In the genomic region with DNA sequence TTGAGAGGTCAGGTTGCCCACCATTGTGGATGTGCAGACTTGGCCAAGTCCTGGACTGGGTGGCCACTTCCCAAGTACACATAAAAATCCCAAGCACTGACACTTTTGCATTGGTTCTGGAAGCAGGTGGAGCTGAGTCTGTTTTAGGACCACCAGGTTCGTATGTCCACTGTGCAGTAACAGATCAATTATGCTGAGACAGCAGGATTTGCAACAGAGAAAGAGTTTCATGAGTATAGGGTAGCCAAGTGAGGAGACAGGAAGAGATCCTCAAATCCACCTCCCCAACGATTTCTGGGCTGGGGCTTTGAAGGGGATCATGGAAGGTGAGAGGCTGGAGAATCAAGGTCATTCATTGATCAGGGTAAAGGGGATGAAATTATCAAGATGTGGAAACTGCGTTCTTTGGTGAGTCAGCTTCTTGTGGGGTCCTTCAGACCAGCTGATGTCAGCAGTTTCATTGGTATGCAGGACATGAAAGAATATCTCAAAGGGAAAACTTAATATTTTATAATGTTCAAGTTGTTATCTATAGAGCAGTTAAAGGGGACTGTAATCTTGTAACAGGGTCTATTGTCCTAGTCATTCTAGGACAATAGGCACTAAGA, we compare ENCODE assay signal across 2 cellular contexts.
A peak's percentile ranks its signal among the peaks of the same experiment; 100 is the strongest.
TF ChIP-seq lines count a peak whose summit lies in the region.

No MANE protein-coding gene starts in this region.

TF ChIP-seq in HepG2, 621 proteins besides CTCF, POLR2A, EP300 and RAD21:
- TF ChIP-seq MAFF (IDR thresholded peaks at IDR 0.05; ENCODE audit: low read depth, low read length): peak; percentile 91
- TF ChIP-seq, protein P1, sequence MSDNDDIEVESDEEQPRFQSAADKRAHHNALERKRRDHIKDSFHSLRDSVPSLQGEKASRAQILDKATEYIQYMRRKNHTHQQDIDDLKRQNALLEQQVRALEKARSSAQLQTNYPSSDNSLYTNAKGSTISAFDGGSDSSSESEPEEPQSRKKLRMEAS (IDR thresholded peaks at IDR 0.05): no peak
- no peak for TF ChIP-seq HHEX (CRISPR knock-in tag; IDR thresholded peaks at IDR 0.05)
- peak; percentile 86 to 88 for TF ChIP-seq MAFK (conservative IDR thresholded peaks at IDR 0.05 in 1 of 2, IDR thresholded peaks at IDR 0.05 in 1 of 2; ENCODE audit: low read length in 2 of 2)

TF ChIP-seq in K562, 482 proteins besides CTCF, POLR2A, EP300 and RAD21:
- TF ChIP-seq, protein P2, sequence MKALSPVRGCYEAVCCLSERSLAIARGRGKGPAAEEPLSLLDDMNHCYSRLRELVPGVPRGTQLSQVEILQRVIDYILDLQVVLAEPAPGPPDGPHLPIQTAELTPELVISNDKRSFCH (CRISPR knock-in tag; IDR thresholded peaks at IDR 0.05): no peak
- TF ChIP-seq, protein P2 (tag; IDR thresholded peaks at IDR 0.05): no peak
- TF ChIP-seq FOXP1 (CRISPR knock-in tag; IDR thresholded peaks at IDR 0.05) (no peak), FOSL1 (tag; conservative IDR thresholded peaks at IDR 0.05) (no peak), C11orf30 (IDR thresholded peaks at IDR 0.05; ENCODE audit: low read depth) (peak; percentile 76), ZNF316 (IDR thresholded peaks at IDR 0.05) (peak; percentile 82), HNRNPH1 (optimal IDR thresholded peaks at IDR 0.05; ENCODE audit: low read depth, low read length) (no peak), MAFF (IDR thresholded peaks at IDR 0.05; ENCODE audit: low read length) (peak; percentile 83), MAFK (IDR thresholded peaks at IDR 0.05; ENCODE audit: low read length) (peak; percentile 75), MAFG (tag; conservative IDR thresholded peaks at IDR 0.05) (peak; percentile 80)
- TF ChIP-seq, protein P3, sequence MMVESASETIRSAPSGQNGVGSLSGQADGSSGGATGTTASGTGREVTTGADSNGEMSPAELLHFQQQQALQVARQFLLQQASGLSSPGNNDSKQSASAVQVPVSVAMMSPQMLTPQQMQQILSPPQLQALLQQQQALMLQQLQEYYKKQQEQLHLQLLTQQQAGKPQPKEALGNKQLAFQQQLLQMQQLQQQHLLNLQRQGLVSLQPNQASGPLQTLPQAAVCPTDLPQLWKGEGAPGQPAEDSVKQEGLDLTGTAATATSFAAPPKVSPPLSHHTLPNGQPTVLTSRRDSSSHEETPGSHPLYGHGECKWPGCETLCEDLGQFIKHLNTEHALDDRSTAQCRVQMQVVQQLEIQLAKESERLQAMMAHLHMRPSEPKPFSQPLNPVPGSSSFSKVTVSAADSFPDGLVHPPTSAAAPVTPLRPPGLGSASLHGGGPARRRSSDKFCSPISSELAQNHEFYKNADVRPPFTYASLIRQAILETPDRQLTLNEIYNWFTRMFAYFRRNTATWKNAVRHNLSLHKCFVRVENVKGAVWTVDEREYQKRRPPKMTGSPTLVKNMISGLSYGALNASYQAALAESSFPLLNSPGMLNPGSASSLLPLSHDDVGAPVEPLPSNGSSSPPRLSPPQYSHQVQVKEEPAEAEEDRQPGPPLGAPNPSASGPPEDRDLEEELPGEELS (CRISPR knock-in tag; IDR thresholded peaks at IDR 0.05; ENCODE audit: borderline replicate concordance): no peak
- TF ChIP-seq, protein P4, sequence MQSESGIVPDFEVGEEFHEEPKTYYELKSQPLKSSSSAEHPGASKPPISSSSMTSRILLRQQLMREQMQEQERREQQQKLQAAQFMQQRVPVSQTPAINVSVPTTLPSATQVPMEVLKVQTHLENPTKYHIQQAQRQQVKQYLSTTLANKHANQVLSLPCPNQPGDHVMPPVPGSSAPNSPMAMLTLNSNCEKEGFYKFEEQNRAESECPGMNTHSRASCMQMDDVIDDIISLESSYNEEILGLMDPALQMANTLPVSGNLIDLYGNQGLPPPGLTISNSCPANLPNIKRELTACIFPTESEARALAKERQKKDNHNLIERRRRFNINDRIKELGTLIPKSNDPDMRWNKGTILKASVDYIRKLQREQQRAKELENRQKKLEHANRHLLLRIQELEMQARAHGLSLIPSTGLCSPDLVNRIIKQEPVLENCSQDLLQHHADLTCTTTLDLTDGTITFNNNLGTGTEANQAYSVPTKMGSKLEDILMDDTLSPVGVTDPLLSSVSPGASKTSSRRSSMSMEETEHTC (IDR thresholded peaks at IDR 0.05): no peak
- TF ChIP-seq, protein P5, sequence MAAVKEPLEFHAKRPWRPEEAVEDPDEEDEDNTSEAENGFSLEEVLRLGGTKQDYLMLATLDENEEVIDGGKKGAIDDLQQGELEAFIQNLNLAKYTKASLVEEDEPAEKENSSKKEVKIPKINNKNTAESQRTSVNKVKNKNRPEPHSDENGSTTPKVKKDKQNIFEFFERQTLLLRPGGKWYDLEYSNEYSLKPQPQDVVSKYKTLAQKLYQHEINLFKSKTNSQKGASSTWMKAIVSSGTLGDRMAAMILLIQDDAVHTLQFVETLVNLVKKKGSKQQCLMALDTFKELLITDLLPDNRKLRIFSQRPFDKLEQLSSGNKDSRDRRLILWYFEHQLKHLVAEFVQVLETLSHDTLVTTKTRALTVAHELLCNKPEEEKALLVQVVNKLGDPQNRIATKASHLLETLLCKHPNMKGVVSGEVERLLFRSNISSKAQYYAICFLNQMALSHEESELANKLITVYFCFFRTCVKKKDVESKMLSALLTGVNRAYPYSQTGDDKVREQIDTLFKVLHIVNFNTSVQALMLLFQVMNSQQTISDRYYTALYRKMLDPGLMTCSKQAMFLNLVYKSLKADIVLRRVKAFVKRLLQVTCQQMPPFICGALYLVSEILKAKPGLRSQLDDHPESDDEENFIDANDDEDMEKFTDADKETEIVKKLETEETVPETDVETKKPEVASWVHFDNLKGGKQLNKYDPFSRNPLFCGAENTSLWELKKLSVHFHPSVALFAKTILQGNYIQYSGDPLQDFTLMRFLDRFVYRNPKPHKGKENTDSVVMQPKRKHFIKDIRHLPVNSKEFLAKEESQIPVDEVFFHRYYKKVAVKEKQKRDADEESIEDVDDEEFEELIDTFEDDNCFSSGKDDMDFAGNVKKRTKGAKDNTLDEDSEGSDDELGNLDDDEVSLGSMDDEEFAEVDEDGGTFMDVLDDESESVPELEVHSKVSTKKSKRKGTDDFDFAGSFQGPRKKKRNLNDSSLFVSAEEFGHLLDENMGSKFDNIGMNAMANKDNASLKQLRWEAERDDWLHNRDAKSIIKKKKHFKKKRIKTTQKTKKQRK (IDR thresholded peaks at IDR 0.05; ENCODE audit: borderline replicate concordance, low read depth, low read length): no peak
